Comparison of ENCODE assay signal across 10 cellular contexts in the genomic region with DNA sequence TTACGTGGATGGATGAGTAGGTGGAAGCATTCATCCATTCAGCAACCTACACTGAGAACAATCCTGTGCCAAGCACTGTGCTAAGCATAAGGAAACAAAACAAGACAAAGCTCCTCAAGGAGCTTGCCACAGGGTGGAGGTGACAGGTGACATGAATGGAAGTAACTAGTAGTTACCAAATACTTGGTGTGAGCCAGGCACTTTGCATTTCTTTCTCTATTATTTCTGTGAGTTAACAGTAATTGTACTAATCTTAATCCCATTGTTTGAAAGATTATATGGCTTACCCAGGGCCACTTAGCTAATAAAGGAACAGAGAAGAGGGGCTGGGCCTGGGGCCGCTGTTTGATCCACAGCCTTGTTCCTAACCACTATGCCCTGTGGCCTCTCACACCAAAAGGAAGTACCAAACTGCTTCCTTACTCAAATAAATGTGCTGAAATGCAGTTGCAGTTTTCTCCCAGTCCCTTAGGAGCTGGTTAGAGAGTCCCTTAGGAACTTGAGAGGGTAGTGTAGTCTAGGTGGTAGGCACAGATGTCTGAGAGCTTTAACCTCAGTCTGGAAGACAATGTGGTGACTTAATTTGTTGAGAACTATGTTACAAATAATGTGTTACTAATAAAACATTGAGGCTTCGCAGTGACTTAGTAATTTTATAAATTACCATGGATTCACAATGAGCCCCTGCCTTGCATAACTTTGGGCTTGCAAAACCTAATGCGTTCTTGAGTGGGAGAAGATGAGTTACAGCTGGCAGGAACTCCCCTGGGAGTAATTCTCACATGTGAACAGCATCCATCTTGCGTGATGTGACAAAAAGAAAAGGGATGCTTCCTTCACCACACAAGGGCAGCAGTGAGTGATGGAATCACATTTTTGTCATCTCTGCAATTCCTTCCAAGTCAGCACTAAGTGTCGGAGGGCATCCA.
A peak's percentile ranks its signal among the peaks of the same experiment; 100 is the strongest.
DNase-seq lines count a peak whose midpoint lies in the region; ATAC-seq and TF ChIP-seq lines count a peak whose summit lies in the region.
"Had no signal": no experiment of that assay in that cellular context is flagged by ENCODE, and none has a peak within 500 bp of the region (broad histone marks: within the 10 kb centered on the region; RNA-seq: fewer than 3 reads in every experiment).

No MANE protein-coding gene starts in this region.

- POLR2A ChIA-PET in MCF 10A (lab: Yijun Ruan, JAX) = interaction anchor here (0.7 to 5.8 kb wide), 15 partner anchors 9 to 238 kb away, joined by 3 to 78 read pairs (median 12); partner anchors contain the start of genes CREG1, DCAF6, MPC2 and MPZL1
- POLR2A ChIA-PET in activated CD8-positive, alpha-beta T cell treated with anti-CD3 and anti-CD28 coated beads for 36 hours (lab: Charles Lee) = no interaction called here

- H3K27ac Mint-ChIP-seq in MCF 10A (ENCODE audit: low read depth, unreplicated experiment) = peak overlapping the region; percentile 95
- no peak overlapping the region for H3K27ac Mint-ChIP-seq in activated CD8-positive, alpha-beta T cell treated with anti-CD3 and anti-CD28 coated beads for 36 hours

- H3K27me3 ChIP-seq in mammary epithelial cell (ENCODE audit: insufficient read depth, low read length) (no peaks in the 10 kb centered on the region), brain microvascular endothelial cell (replicated peaks) (no peaks in the 10 kb centered on the region), mesenchymal stem cell (ENCODE audit: control insufficient read depth in 1 of 2, insufficient read depth in 1 of 2, low read length in 2 of 2) (no peaks in the 10 kb centered on the region)

- no peak overlapping the region for H2AFZ ChIP-seq in mammary epithelial cell (ENCODE audit: low read depth, low read length)
- H2AFZ ChIP-seq in mesenchymal stem cell (ENCODE audit: low read depth, low read length) = no peak overlapping the region

- no peaks in the 10 kb centered on the region for H3K9me3 Mint-ChIP-seq in MCF 10A (ENCODE audit: unreplicated experiment)
- H3K9me3 Mint-ChIP-seq in activated CD8-positive, alpha-beta T cell treated with anti-CD3 and anti-CD28 coated beads for 36 hours = no peaks in the 10 kb centered on the region
- H3K9me3 Mint-ChIP-seq: CD4-positive, CD25-positive, alpha-beta regulatory T cell had no signal

- no TSS peak for BruUV-seq in MCF 10A (replicated peaks; lab: Mats Ljungman, UMichigan)
- no TSS peak for BruUV-seq in mammary epithelial cell (replicated peaks; lab: Mats Ljungman, UMichigan)

- peaks cover 9% of the 10 kb centered on the region for H3K79me1 ChIP-seq in mesenchymal stem cell (replicated peaks; ENCODE audit: low read length, poor library complexity, severe bottlenecking)

- intact Hi-C loops in MCF 10A (cut with micrococcal nuclease) (no loop called here), mammary epithelial cell (cut with micrococcal nuclease) (loop anchor here (10.0 kb wide), 1 partner anchor 693 kb away; no protein-coding TSS in a partner anchor)
- intact Hi-C loops in activated CD8-positive, alpha-beta T cell treated with anti-CD3 and anti-CD28 coated beads for 36 hours (cut with micrococcal nuclease) = no loop called here

- ATAC-seq in activated CD8-positive, alpha-beta T cell treated with anti-CD3 and anti-CD28 coated beads for 36 hours = no peak

- H3K9me3 ChIP-seq in mammary epithelial cell (replicated peaks; ENCODE audit: insufficient read depth, low read length) (no peaks in the 10 kb centered on the region), mesenchymal stem cell (ENCODE audit: control insufficient read depth, low read length) (no peaks in the 10 kb centered on the region)

- no peak overlapping the region for H3K27ac ChIP-seq in mammary epithelial cell (ENCODE audit: insufficient read depth, low read depth, low read length)
- H3K27ac ChIP-seq in brain microvascular endothelial cell = no peak overlapping the region
- H3K27ac ChIP-seq in mesenchymal stem cell (ENCODE audit: low read length, poor library complexity, severe bottlenecking) = peak overlapping the region; percentile 99

- TF ChIP-seq CTCF in MCF 10A (IDR thresholded peaks at IDR 0.05; ENCODE audit: unreplicated experiment) (no peak), mammary epithelial cell (conservative IDR thresholded peaks at IDR 0.05 in 1 of 2, IDR thresholded peaks at IDR 0.05 in 1 of 2; ENCODE audit: extremely low read depth in 1 of 2, insufficient read depth in 1 of 2, low read depth in 1 of 2, low read length in 2 of 2) (no peak), brain microvascular endothelial cell (IDR thresholded peaks at IDR 0.05; ENCODE audit: low read depth, low read length, missing control alignments) (no peak)
- TF ChIP-seq CTCF in activated CD8-positive, alpha-beta T cell treated with anti-CD3 and anti-CD28 coated beads for 36 hours (IDR thresholded peaks at IDR 0.05) = no peak

- no peak overlapping the region for H3K9ac ChIP-seq in mammary epithelial cell (ENCODE audit: insufficient read depth, low read length)
- H3K9ac ChIP-seq in mesenchymal stem cell (ENCODE audit: low read length) = peak overlapping the region; percentile 38

- peak overlapping the region; percentile 24 for H2AK5ac ChIP-seq in mesenchymal stem cell (ENCODE audit: low read length, severe bottlenecking)

- peaks cover 67% of the 10 kb centered on the region for H3K36me3 Mint-ChIP-seq in MCF 10A (ENCODE audit: insufficient read depth, unreplicated experiment)
- H3K36me3 Mint-ChIP-seq in activated CD8-positive, alpha-beta T cell treated with anti-CD3 and anti-CD28 coated beads for 36 hours (ENCODE audit: low read depth) = peaks cover 9% of the 10 kb centered on the region

- H2BK5ac ChIP-seq in mesenchymal stem cell (ENCODE audit: low read depth, low read length, poor library complexity, severe bottlenecking) = peak overlapping the region; percentile 12

- no peak overlapping the region for H2BK15ac ChIP-seq in mesenchymal stem cell (ENCODE audit: low read depth, poor library complexity, severe bottlenecking)

- dilution Hi-C loops in mammary epithelial cell (cut with HindIII; ENCODE audit: low sequenced_read_pairs) = loop anchor here (10.0 kb wide), 1 partner anchor 187 kb away; no protein-coding TSS in a partner anchor

- H3K4me1 ChIP-seq in mammary epithelial cell (ENCODE audit: insufficient read depth, low read length) (peaks cover 59% of the 10 kb centered on the region), mesenchymal stem cell (ENCODE audit: control insufficient read depth, insufficient read depth, low read depth, low read length) (peaks cover 17% of the 10 kb centered on the region)

- no peak overlapping the region for H4K8ac ChIP-seq in mesenchymal stem cell (ENCODE audit: low read length)

- H3K14ac ChIP-seq in mesenchymal stem cell (ENCODE audit: low read length in 2 of 2) = no peak overlapping the region

- H2BK12ac ChIP-seq in mesenchymal stem cell (ENCODE audit: low read length in 2 of 2) = no peak overlapping the region

- H3K4me1 Mint-ChIP-seq in MCF 10A (ENCODE audit: insufficient read depth, unreplicated experiment) = peaks cover 65% of the 10 kb centered on the region
- peaks cover 8% of the 10 kb centered on the region for H3K4me1 Mint-ChIP-seq in activated CD8-positive, alpha-beta T cell treated with anti-CD3 and anti-CD28 coated beads for 36 hours (ENCODE audit: low read depth)
- H3K4me1 Mint-ChIP-seq: CD4-positive, CD25-positive, alpha-beta regulatory T cell had no signal

- H3K18ac ChIP-seq in mesenchymal stem cell (ENCODE audit: low read depth in 1 of 2, low read length in 2 of 2) = no peak overlapping the region

- 62% methylated on average over 6 of the region's 6 CpGs for WGBS in mammary epithelial cell (ENCODE audit: low coverage, missing lambda C conversion rate)
- 44% methylated on average over 5 of the region's 6 CpGs for WGBS in mesenchymal stem cell

- peaks cover 13% of the 10 kb centered on the region for H3K79me2 ChIP-seq in mammary epithelial cell (ENCODE audit: insufficient read depth, low read length)

- in situ Hi-C loops in mammary epithelial cell (cut with MboI; ENCODE audit: low sequenced_read_pairs in 2 of 2) (no loop called here), brain microvascular endothelial cell (cut with HindIII; ENCODE audit: low pct_ligation_motif_present, low sequenced_read_pairs) (no loop called here)

- CTCF ChIA-PET in MCF 10A (lab: Yijun Ruan, JAX) (interaction anchor here (0.6 to 6.7 kb wide), 10 partner anchors 10 to 1264 kb away, joined by 3 to 67 read pairs (median 3); partner anchors contain the start of genes DCAF6 and MPZL1), mammary epithelial cell (lab: Charles Lee; ENCODE audit: low non-redundant PET) (no interaction called here)
- CTCF ChIA-PET in activated CD8-positive, alpha-beta T cell treated with anti-CD3 and anti-CD28 coated beads for 36 hours (lab: Charles Lee) = interaction anchor here (1.0 to 1.2 kb wide), 2 partner anchors 12 to 13 kb away, joined by 3 to 5 read pairs; no protein-coding TSS in a partner anchor

- no peak overlapping the region for H3K4ac ChIP-seq in mesenchymal stem cell (ENCODE audit: low read depth in 1 of 2, low read length in 2 of 2)

- H3K36me3 ChIP-seq in mammary epithelial cell (ENCODE audit: insufficient read depth, low read length) (peaks cover 12% of the 10 kb centered on the region), brain microvascular endothelial cell (replicated peaks) (peaks cover 24% of the 10 kb centered on the region), mesenchymal stem cell (ENCODE audit: control insufficient read depth in 1 of 2, insufficient read depth in 2 of 2, low read depth in 1 of 2, low read length in 2 of 2) (peaks cover 9 to 48% of the 10 kb centered on the region in 2 experiments)

- H3K23ac ChIP-seq in mesenchymal stem cell (ENCODE audit: low read length in 2 of 2) = no peak overlapping the region

- H3K4me3 ChIP-seq in mammary epithelial cell (replicated peaks in 1 of 3; ENCODE audit: insufficient read depth in 1 of 3, low read depth in 2 of 3, low read length in 3 of 3) (no peak overlapping the region), brain microvascular endothelial cell (ENCODE audit: low read depth, low read length) (no peak overlapping the region), mesenchymal stem cell (ENCODE audit: insufficient read depth in 1 of 2, low read depth in 1 of 2, low read length in 2 of 2) (no peak overlapping the region)

- H4K91ac ChIP-seq in mesenchymal stem cell (ENCODE audit: low read length) = no peak overlapping the region

- H4K20me1 ChIP-seq in mammary epithelial cell (ENCODE audit: insufficient read depth, low read length) = no peaks in the 10 kb centered on the region

- no peaks in the 10 kb centered on the region for H3K27me3 Mint-ChIP-seq in MCF 10A (ENCODE audit: insufficient read depth, unreplicated experiment)
- no peaks in the 10 kb centered on the region for H3K27me3 Mint-ChIP-seq in activated CD8-positive, alpha-beta T cell treated with anti-CD3 and anti-CD28 coated beads for 36 hours
- H3K27me3 Mint-ChIP-seq: CD4-positive, CD25-positive, alpha-beta regulatory T cell had no signal

- no peak overlapping the region for H3K4me2 ChIP-seq in mammary epithelial cell (ENCODE audit: insufficient read depth, low read depth, low read length)
- no peak overlapping the region for H3K4me2 ChIP-seq in mesenchymal stem cell (ENCODE audit: low read length, poor library complexity, severe bottlenecking)

- no peak overlapping the region for H2BK120ac ChIP-seq in mesenchymal stem cell (ENCODE audit: low read depth, low read length)

- DNase-seq in MCF 10A (ENCODE audit: unreplicated experiment) (peak; percentile 64), mammary epithelial cell (no peak), brain microvascular endothelial cell (peak; percentile 45), mesenchymal stem cell (peak; percentile 91), NCI-H146 (lab: John Stamatoyannopoulos, UW) (no peak), NCI-H1105 treated with DMSO at 0.1 percent for 48 hours (lab: John Stamatoyannopoulos, UW) (no peak), activated T-cell treated with anti-CD3 and anti-CD28 coated beads for 4 hours (no peak)
- no peak for DNase-seq in activated CD8-positive, alpha-beta T cell treated with anti-CD3 and anti-CD28 coated beads for 36 hours
- DNase-seq: CD4-positive, CD25-positive, alpha-beta regulatory T cell; stimulated activated CD4-positive, alpha-beta T cell treated with anti-CD3 and anti-CD28 coated beads, Interleukin-4, amount 100 ng/mL, for 24 hours had no signal

- peak overlapping the region; percentile 8 for H3K4me3 Mint-ChIP-seq in MCF 10A (ENCODE audit: unreplicated experiment)
- H3K4me3 Mint-ChIP-seq in activated CD8-positive, alpha-beta T cell treated with anti-CD3 and anti-CD28 coated beads for 36 hours = no peak overlapping the region
- H3K4me3 Mint-ChIP-seq: CD4-positive, CD25-positive, alpha-beta regulatory T cell had no signal

Comparison
In these comparisons a context has a peak if more than half of its experiments do, and no peak if none do; other contexts are left out.
1. DNase-seq: peak in MCF 10A (single experiment), brain microvascular endothelial cell (single experiment) and mesenchymal stem cell (single experiment); none in mammary epithelial cell (single experiment), NCI-H146 (single experiment), activated CD8-positive, alpha-beta T cell treated with anti-CD3 and anti-CD28 coated beads for 36 hours (single experiment), NCI-H1105 treated with DMSO at 0.1 percent for 48 hours (single experiment) and activated T-cell treated with anti-CD3 and anti-CD28 coated beads for 4 hours (single experiment).